In genomic region chr1:68174173-68175113, GRCh38 we compare ENCODE assay signal across 9 cellular contexts. TPM values are rescaled to one million over a fixed set of nuclear protein-coding genes. Genes with fewer than 3 reads are reported as not detected.
DNase-seq lines count a peak whose midpoint lies in the region; ATAC-seq, FAIRE-seq and TF ChIP-seq lines count a peak whose summit lies in the region.
"Had no signal": no experiment of that assay in that cellular context is flagged by ENCODE, and none has a peak within 500 bp of the region (broad histone marks: within the 10 kb centered on the region; RNA-seq: fewer than 3 reads in every experiment).

No MANE protein-coding gene starts in this region.

- peaks cover 65% of the 10 kb centered on the region for H3F3A ChIP-seq in GM23248 (ENCODE audit: insufficient read depth)

- H3K27ac Mint-ChIP-seq in glutamatergic neuron (ENCODE audit: unreplicated experiment), result no peak overlapping the region
- H3K27ac Mint-ChIP-seq: dendritic cell treated with granulocyte-macrophage colony-stimulating factor and Interleukin-4, amounts not matched to agents 40 ng/mL and 50 ng/mL, for 4 days had no signal

- H3K36me3 ChIP-seq in GM23248 (ENCODE audit: low read depth) (no peaks in the 10 kb centered on the region), SJSA1 (no peaks in the 10 kb centered on the region), spleen (no peaks in the 10 kb centered on the region)

- H3K4me3 ChIP-seq in GM23248 (peak overlapping the region; percentile 55), SJSA1 (no peak overlapping the region), spleen (no peak overlapping the region)

- no peaks in the 10 kb centered on the region for H4K20me1 ChIP-seq in GM23248 (ENCODE audit: insufficient read depth)

- no peaks in the 10 kb centered on the region for H3K79me2 ChIP-seq in GM23248 (ENCODE audit: insufficient read depth)

- intact Hi-C loops in spleen (cut with DNase I; ENCODE audit: low total_unique reads), result no loop called here

- in situ Hi-C loops in GM23248 (cut with MboI), result no loop called here

- TF ChIP-seq CTCF in foreskin keratinocyte (conservative IDR thresholded peaks at IDR 0.05) (peak; percentile 6), glutamatergic neuron (IDR thresholded peaks at IDR 0.05; ENCODE audit: partially characterized antibody, unreplicated experiment) (no peak), spleen (IDR thresholded peaks at IDR 0.05 in 8 of 11, conservative IDR thresholded peaks at IDR 0.05 in 3 of 11) (no peak), D721Med (IDR thresholded peaks at IDR 0.05; ENCODE audit: insufficient read depth, missing control alignments) (no peak)

- no peaks in the 10 kb centered on the region for H3K9me3 Mint-ChIP-seq in glutamatergic neuron (ENCODE audit: unreplicated experiment)
- H3K9me3 Mint-ChIP-seq: dendritic cell treated with granulocyte-macrophage colony-stimulating factor and Interleukin-4, amounts not matched to agents 40 ng/mL and 50 ng/mL, for 4 days had no signal

- H3K9ac ChIP-seq in GM23248, result peak overlapping the region; percentile 36; the same call in 1 of the 2 replicates

- no peaks in the 10 kb centered on the region for H3K9me2 ChIP-seq in GM23248 (ENCODE audit: insufficient read depth)

- H3K27ac ChIP-seq in GM23248 (peak overlapping the region; percentile 69), SJSA1 (peak overlapping the region; percentile 22), foreskin keratinocyte (no peak overlapping the region), spleen (peak overlapping the region in 3 of 8 donors; percentile 3 to 14 (median 13))

- H3K4me3 Mint-ChIP-seq in glutamatergic neuron (ENCODE audit: unreplicated experiment), result no peak overlapping the region
- H3K4me3 Mint-ChIP-seq: dendritic cell treated with granulocyte-macrophage colony-stimulating factor and Interleukin-4, amounts not matched to agents 40 ng/mL and 50 ng/mL, for 4 days had no signal

- WGBS in GM23248 (ENCODE audit: low coverage in 1 of 2, low lambda C conversion rate in 2 of 2, missing lambda C conversion rate in 2 of 2), 2 experiments, result 28 to 30% methylated on average over 12 of the region's 12 CpGs
- 67 to 83% (median 79%) methylated on average over 12 of the region's 12 CpGs for WGBS in spleen, 5 donors

- H3K9me3 ChIP-seq in GM23248 (ENCODE audit: low read depth) (no peaks in the 10 kb centered on the region), SJSA1 (replicated peaks) (no peaks in the 10 kb centered on the region), spleen (peaks cover 0 to 8% (median 0%) of the 10 kb centered on the region in 8 donors)

- H3K27me3 Mint-ChIP-seq in glutamatergic neuron (ENCODE audit: unreplicated experiment), result peaks cover 6% of the 10 kb centered on the region
- H3K27me3 Mint-ChIP-seq: dendritic cell treated with granulocyte-macrophage colony-stimulating factor and Interleukin-4, amounts not matched to agents 40 ng/mL and 50 ng/mL, for 4 days had no signal

- no peaks in the 10 kb centered on the region for H3K27me3 ChIP-seq in GM23248 (replicated peaks; ENCODE audit: insufficient read depth)
- no peaks in the 10 kb centered on the region for H3K27me3 ChIP-seq in SJSA1 (replicated peaks)
- no peaks in the 10 kb centered on the region for H3K27me3 ChIP-seq in foreskin keratinocyte
- no peaks in the 10 kb centered on the region for H3K27me3 ChIP-seq in spleen (replicated peaks in 1 of 7)

- TF ChIP-seq POLR2A in spleen (IDR thresholded peaks at IDR 0.05), result no peak

- DNase-seq in GM23248, result peak; percentile 96
- DNase-seq in SJSA1 (ENCODE audit: low read depth in 1 of 2, low spot score in 2 of 2), result peak; percentile 79 to 82
- peak; percentile 72 to 86 for DNase-seq in foreskin keratinocyte
- peak; percentile 97 for DNase-seq in pulmonary artery endothelial cell (ENCODE audit: low read depth, low spot score)
- no peak for DNase-seq in activated CD8-positive, alpha-beta memory T cell treated with anti-CD3 and anti-CD28 coated beads, Interleukin-2, amount 50 U/mL, for 4 hours
- DNase-seq in glutamatergic neuron, result no peak
- no peak for DNase-seq in spleen
- DNase-seq in D721Med (ENCODE audit: insufficient read length, low spot score), result no peak

- peaks cover 18% of the 10 kb centered on the region for H3K4me1 Mint-ChIP-seq in glutamatergic neuron (ENCODE audit: low read depth, unreplicated experiment)

- FAIRE-seq in D721Med (lab: Jason Lieb, UNC), result no peak

- H3K4me2 ChIP-seq in GM23248 (ENCODE audit: unreplicated experiment), result peak overlapping the region; percentile 87

- no peaks in the 10 kb centered on the region for H3K36me3 Mint-ChIP-seq in glutamatergic neuron (ENCODE audit: unreplicated experiment)

- peak; percentile 96 for ATAC-seq in foreskin keratinocyte

- H2AFZ ChIP-seq in GM23248, result no peak overlapping the region

- H3K4me1 ChIP-seq in GM23248 (ENCODE audit: insufficient read depth), result peaks cover 47% of the 10 kb centered on the region
- H3K4me1 ChIP-seq in SJSA1 (replicated peaks), result peaks cover 38% of the 10 kb centered on the region
- H3K4me1 ChIP-seq in foreskin keratinocyte, result peaks cover 30% of the 10 kb centered on the region
- H3K4me1 ChIP-seq in spleen, result peaks cover 0 to 13% (median 0%) of the 10 kb centered on the region in 6 donors

RNA-seq across cellular contexts. Expression of gene WLS, which starts 57.9 kb away (rescaled TPM):
- 26.7 and 40.8 TPM in 2 replicates for total RNA-seq in GM23248 (2014; rRNA removed; shearing (Covaris generic))
- polyA plus RNA-seq in GM23248 (2016; fragmentation: Nextera tagmentation; extraction: Ambion mirVana) (33.0 and 36.4 TPM in 2 replicates), foreskin keratinocyte (48.7 and 52.2 TPM in 2 replicates), spleen (1 to 10 TPM; 5.6 to 9.3 (median 8.8) TPM)
- 18.6 and 26.7 TPM in 2 replicates for total RNA-seq in SJSA1 (2014; rRNA removed; shearing (Covaris generic))
- total RNA-seq in foreskin keratinocyte (70.4 and 71.0 TPM in 2 replicates), pulmonary artery endothelial cell (124 and 128 TPM in 2 replicates), glutamatergic neuron (ENCODE audit: unreplicated experiment) (1.5 TPM), spleen (10 to 100 TPM; 31.6 to 67.2 (median 61.7) TPM)

Comparison
In these comparisons a context has a peak if more than half of its experiments do, and no peak if none do; other contexts are left out.
1. DNase-seq: peak in GM23248 (single experiment), SJSA1 (2 of 2), foreskin keratinocyte (2 of 2) and pulmonary artery endothelial cell (single experiment); none in activated CD8-positive, alpha-beta memory T cell treated with anti-CD3 and anti-CD28 coated beads, Interleukin-2, amount 50 U/mL, for 4 hours (single experiment), glutamatergic neuron (single experiment), spleen (single experiment) and D721Med (single experiment).